Comparison of ENCODE assay signal across 15 cellular contexts in genomic region chr12:43104524-43104923, GRCh38.
DNase-seq lines count a peak whose midpoint lies in the region; ATAC-seq, FAIRE-seq and TF ChIP-seq lines count a peak whose summit lies in the region.
"Had no signal": no experiment of that assay in that cellular context is flagged by ENCODE, and none has a peak within 500 bp of the region (broad histone marks: within the 10 kb centered on the region; RNA-seq: fewer than 3 reads in every experiment).

No MANE protein-coding gene starts in this region.

- H3K4me3 Mint-ChIP-seq in WTC11, result no peak overlapping the region
- H3K4me3 Mint-ChIP-seq: activated naive CD8-positive, alpha-beta T cell treated with anti-CD3 and anti-CD28 coated beads, Interleukin-2, amount 50 U/mL, for 24 hours; stimulated activated naive B cell treated with anti-CD40 and anti-IgM and Interleukin-4, amounts not matched to agents 10 μg/mL and 1 μg/mL and 100 μg/mL, for 72 hours had no signal

- POLR2A ChIA-PET in WTC11 (lab: Charles Lee), result no interaction called here

- peaks cover 21% of the 10 kb centered on the region for H3K4me1 Mint-ChIP-seq in WTC11
- H3K4me1 Mint-ChIP-seq: activated naive CD8-positive, alpha-beta T cell treated with anti-CD3 and anti-CD28 coated beads, Interleukin-2, amount 50 U/mL, for 24 hours had no signal

- no peak for TF ChIP-seq CTCF in WTC11 (IDR thresholded peaks at IDR 0.05)
- TF ChIP-seq CTCF in foreskin fibroblast (IDR thresholded peaks at IDR 0.05; ENCODE audit: low read depth, low read length), result no peak

- no peak for FAIRE-seq in HTR-8/SVneo (lab: Jason Lieb, UNC)

- CTCF ChIA-PET in WTC11 (lab: Charles Lee), result no interaction called here

- ATAC-seq in WTC11 (peak; percentile 46), GM21526 (IDR thresholded peaks at IDR 0.05; ENCODE audit: low FRiP score, unreplicated experiment) (no peak)
- ATAC-seq: activated naive CD8-positive, alpha-beta T cell treated with anti-CD3 and anti-CD28 coated beads, Interleukin-2, amount 50 U/mL, for 24 hours; stimulated activated naive B cell treated with anti-CD40 and anti-IgM and Interleukin-4, amounts not matched to agents 10 μg/mL and 1 μg/mL and 100 μg/mL, for 72 hours had no signal

- no peaks in the 10 kb centered on the region for H3K27me3 Mint-ChIP-seq in WTC11 (ENCODE audit: low read depth)
- H3K27me3 Mint-ChIP-seq: activated naive CD8-positive, alpha-beta T cell treated with anti-CD3 and anti-CD28 coated beads, Interleukin-2, amount 50 U/mL, for 24 hours; stimulated activated naive B cell treated with anti-CD40 and anti-IgM and Interleukin-4, amounts not matched to agents 10 μg/mL and 1 μg/mL and 100 μg/mL, for 72 hours had no signal

- no peak overlapping the region for H3K4me3 ChIP-seq in foreskin fibroblast (ENCODE audit: low read depth in 1 of 2, low read length in 2 of 2)

- H3K27ac Mint-ChIP-seq in WTC11, result peak overlapping the region; percentile 29; the same call in 1 of the 2 replicates
- H3K27ac Mint-ChIP-seq: activated naive CD8-positive, alpha-beta T cell treated with anti-CD3 and anti-CD28 coated beads, Interleukin-2, amount 50 U/mL, for 24 hours; stimulated activated naive B cell treated with anti-CD40 and anti-IgM and Interleukin-4, amounts not matched to agents 10 μg/mL and 1 μg/mL and 100 μg/mL, for 72 hours had no signal

- H3K9me3 Mint-ChIP-seq in WTC11, result peaks cover 1% of the 10 kb centered on the region; the same call in 1 of the 2 replicates

- DNase-seq in COLO829 (ENCODE audit: low spot score) (peak; percentile 42), HTR-8/SVneo (ENCODE audit: insufficient read length, low spot score) (peak; percentile 4), WTC11 (ENCODE audit: low spot score) (no peak), foreskin fibroblast (peak; percentile 57 to 80), NCI-H1092 treated with DMSO at 0.1 percent for 48 hours (lab: John Stamatoyannopoulos, UW) (no peak), germinal center (ENCODE audit: low spot score) (no peak), NCI-H1092 (lab: John Stamatoyannopoulos, UW) (no peak)
- DNase-seq: activated CD4-positive, CD25-positive, alpha-beta regulatory T cell treated with anti-CD3 and anti-CD28 coated beads, Interleukin-2, amount 50 U/mL, for 72 hours; activated naive CD8-positive, alpha-beta T cell treated with anti-CD3 and anti-CD28 coated beads, Interleukin-2, amount 50 U/mL, for 24 hours; AML-193; kidney glomerular epithelial cell; NCI-H2107; stimulated activated CD4-positive, alpha-beta T cell treated with anti-CD3 and anti-CD28 coated beads, Interleukin-2, amount 100 ng/mL, for 48 hours; stimulated activated naive B cell treated with anti-CD40 and anti-IgM and Interleukin-4, amounts not matched to agents 10 μg/mL and 1 μg/mL and 100 μg/mL, for 72 hours had no signal

- H3K36me3 Mint-ChIP-seq in WTC11, result no peaks in the 10 kb centered on the region
- H3K36me3 Mint-ChIP-seq: stimulated activated naive B cell treated with anti-CD40 and anti-IgM and Interleukin-4, amounts not matched to agents 10 μg/mL and 1 μg/mL and 100 μg/mL, for 72 hours had no signal

TF ChIP-seq in WTC11, 78 proteins besides CTCF, POLR2A, EP300 and RAD21:
- TF ChIP-seq ARID4B (CRISPR knock-in tag; IDR thresholded peaks at IDR 0.05; ENCODE audit: borderline replicate concordance) (no peak), KAT7 (CRISPR knock-in tag; IDR thresholded peaks at IDR 0.05; ENCODE audit: borderline replicate concordance) (no peak), FOXK1 (CRISPR knock-in tag; IDR thresholded peaks at IDR 0.05) (no peak), SP1 (CRISPR knock-in tag; conservative IDR thresholded peaks at IDR 0.05) (no peak), NFYB (CRISPR knock-in tag; conservative IDR thresholded peaks at IDR 0.05; ENCODE audit: low read depth) (no peak), GTF2I (CRISPR knock-in tag; conservative IDR thresholded peaks at IDR 0.05) (no peak), CREM (CRISPR knock-in tag; IDR thresholded peaks at IDR 0.05) (no peak)

Comparison
In these comparisons a context has a peak if more than half of its experiments do, and no peak if none do; other contexts are left out.
1. DNase-seq: peak in COLO829 (single experiment), HTR-8/SVneo (single experiment) and foreskin fibroblast (2 of 2); none in WTC11 (single experiment), NCI-H1092 treated with DMSO at 0.1 percent for 48 hours (single experiment), germinal center (single experiment) and NCI-H1092 (single experiment).